12 cellular contexts compared by ENCODE assay signal in the genomic region with DNA sequence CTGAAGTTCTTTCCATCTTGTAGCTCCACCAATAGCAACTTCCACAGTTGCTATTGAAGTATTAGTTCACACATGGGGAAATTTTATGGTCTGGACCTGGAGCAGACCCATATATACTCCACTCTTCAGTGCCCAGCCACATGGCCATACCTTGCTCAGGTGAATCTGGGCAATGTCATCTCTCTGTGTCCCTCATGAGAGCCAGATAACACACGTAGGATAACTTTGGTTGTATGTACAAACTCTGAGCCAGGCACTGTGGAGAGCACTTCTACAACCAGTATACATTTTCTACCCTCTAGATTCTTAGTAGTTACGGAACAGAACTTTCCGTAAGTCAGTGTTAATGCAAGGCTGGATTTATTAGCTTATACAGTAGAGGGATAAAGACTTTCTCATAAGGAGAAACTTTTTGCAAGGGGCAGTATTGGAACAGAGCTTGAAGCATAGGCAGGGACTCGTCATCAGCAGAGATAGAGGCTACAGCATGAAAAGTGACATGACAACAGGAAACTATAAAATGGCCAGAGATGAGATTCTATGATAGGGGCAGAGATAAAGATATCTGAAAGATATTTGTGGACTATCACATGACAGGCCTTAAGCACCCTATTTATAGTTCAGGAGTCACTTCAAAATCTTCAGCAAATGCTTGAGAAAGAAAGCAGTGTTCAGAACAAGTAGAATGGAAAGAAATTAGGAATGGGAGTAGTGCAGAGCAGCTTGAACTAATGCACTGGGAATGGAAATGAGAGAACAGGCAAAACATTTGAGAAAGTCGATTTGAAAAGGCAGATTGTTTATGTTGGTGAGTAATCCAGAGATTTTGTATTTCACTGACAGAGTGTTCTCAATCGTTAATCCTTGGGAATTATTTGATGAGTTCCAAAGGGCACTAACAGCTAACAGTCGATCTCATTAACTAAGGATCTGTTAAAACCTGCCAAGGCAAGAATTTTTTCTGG.
DNase-seq lines count a peak whose midpoint lies in the region; ATAC-seq, FAIRE-seq and TF ChIP-seq lines count a peak whose summit lies in the region.
"Had no signal": no experiment of that assay in that cellular context is flagged by ENCODE, and none has a peak within 500 bp of the region (broad histone marks: within the 10 kb centered on the region; RNA-seq: fewer than 3 reads in every experiment).

No MANE protein-coding gene starts in this region.

- no peaks in the 10 kb centered on the region for H3K79me2 ChIP-seq in endothelial cell of umbilical vein (ENCODE audit: control insufficient read depth, insufficient read depth, low read length)

- H4K20me1 ChIP-seq in endothelial cell of umbilical vein (replicated peaks; ENCODE audit: control insufficient read depth, extremely low read depth, insufficient read depth, low read length): no peaks in the 10 kb centered on the region

- TF ChIP-seq CTCF in endothelial cell of umbilical vein (IDR thresholded peaks at IDR 0.05; ENCODE audit: extremely low read depth in 1 of 2, insufficient read depth in 1 of 2, low read depth in 1 of 2, low read length in 2 of 2): no peak
- TF ChIP-seq CTCF in right lobe of liver (IDR thresholded peaks at IDR 0.05): no peak

- dilution Hi-C loops in endothelial cell of umbilical vein (cut with MboI; ENCODE audit: extremely low pct_ligation_motif_present, low sequenced_read_pairs): no loop called here

- H3K9ac ChIP-seq in endothelial cell of umbilical vein (replicated peaks; ENCODE audit: extremely low read depth, insufficient read depth, low read length): no peak overlapping the region

- FAIRE-seq in endothelial cell of umbilical vein (lab: Jason Lieb, UNC): no peak
- no peak for FAIRE-seq in small intestine (lab: Jason Lieb, UNC)

- H3K4me2 ChIP-seq in endothelial cell of umbilical vein (ENCODE audit: insufficient read depth, low read length): no peak overlapping the region

- H3K4me3 ChIP-seq in endothelial cell of umbilical vein (replicated peaks in 1 of 3; ENCODE audit: insufficient read depth in 1 of 3, low read depth in 1 of 3, low read length in 3 of 3) (no peak overlapping the region), right lobe of liver (peak overlapping the region in 1 of 3 donors; percentile 1), small intestine (ENCODE audit: low read depth in 1 of 2, low read length in 2 of 2) (no peak overlapping the region)

- H3K9me3 ChIP-seq in endothelial cell of umbilical vein (replicated peaks; ENCODE audit: control insufficient read depth, insufficient read depth, low read length): no peaks in the 10 kb centered on the region
- no peaks in the 10 kb centered on the region for H3K9me3 ChIP-seq in right lobe of liver
- peaks cover 2% of the 10 kb centered on the region for H3K9me3 ChIP-seq in small intestine (ENCODE audit: control insufficient read depth, low read depth)

- TF ChIP-seq POLR2A in endothelial cell of umbilical vein (IDR thresholded peaks at IDR 0.05; ENCODE audit: low read depth, low read length) (no peak), right lobe of liver (IDR thresholded peaks at IDR 0.05) (no peak)

- POLR2A ChIA-PET in endothelial cell of umbilical vein (lab: Charles Lee): interaction anchor here (1.3 kb wide), 1 partner anchor 10 kb away, joined by 4 read pairs; no protein-coding TSS in a partner anchor

- 35% methylated on average over 7 of the region's 7 CpGs for whole genome bisulfite sequencing in right lobe of liver (ENCODE audit: insufficient coverage, low coverage, low lambda C conversion rate, missing lambda C conversion rate)
- WGBS in small intestine, 3 donors: 42 to 58% (median 48%) methylated on average over 7 of the region's 7 CpGs

- no peak overlapping the region for H2AFZ ChIP-seq in endothelial cell of umbilical vein (ENCODE audit: low read depth, low read length)

- H3K4me1 ChIP-seq in endothelial cell of umbilical vein (ENCODE audit: control insufficient read depth, extremely low read depth, insufficient read depth, low read length) (peaks cover 26% of the 10 kb centered on the region), right lobe of liver (peaks cover 0 to 34% (median 11%) of the 10 kb centered on the region in 4 donors), small intestine (ENCODE audit: control insufficient read depth in 2 of 2, insufficient read depth in 1 of 2, low read depth in 1 of 2, low read length in 1 of 2) (no peaks in the 10 kb centered on the region)

- peak; percentile 68 to 85 (median 78) for ATAC-seq in right lobe of liver
- ATAC-seq in HG02763 (IDR thresholded peaks at IDR 0.05; ENCODE audit: unreplicated experiment): no peak

- DNase-seq in LHCN-M2 (ENCODE audit: low read depth): peak; percentile 14
- peak; percentile 37 for DNase-seq in endothelial cell of umbilical vein (ENCODE audit: low read depth, low spot score)
- DNase-seq in right lobe of liver: no peak
- peak; percentile 72 for DNase-seq in superior temporal gyrus (ENCODE audit: extremely low spot score)
- no peak for DNase-seq in small intestine
- no peak for DNase-seq in NCI-H510A treated with DMSO at 0.1 percent for 48 hours (lab: John Stamatoyannopoulos, UW)
- DNase-seq in NCI-H524 treated with DMSO at 0.1 percent for 48 hours (lab: John Stamatoyannopoulos, UW): no peak
- DNase-seq: activated T-cell treated with anti-CD3 and anti-CD28 coated beads for 4 hours; cerebellar nuclear complex; NCI-H1048; stimulated activated CD8-positive, alpha-beta memory T cell treated with anti-CD3 and anti-CD28 coated beads, Interleukin-4, amount 100 ng/mL, for 48 hours had no signal

- CTCF ChIA-PET in endothelial cell of umbilical vein (lab: Charles Lee): interaction anchor here (0.8 to 0.9 kb wide), 2 partner anchors 21 to 33 kb away, joined by 3 read pairs; no protein-coding TSS in a partner anchor

- H3K9me1 ChIP-seq in endothelial cell of umbilical vein (replicated peaks; ENCODE audit: control insufficient read depth, extremely low read depth, insufficient read depth, low read length): peaks cover 3% of the 10 kb centered on the region

- H3K36me3 ChIP-seq in endothelial cell of umbilical vein (ENCODE audit: control insufficient read depth in 2 of 2, extremely low read depth in 1 of 2, insufficient read depth in 2 of 2, low read length in 2 of 2): no peaks in the 10 kb centered on the region
- no peaks in the 10 kb centered on the region for H3K36me3 ChIP-seq in right lobe of liver
- H3K36me3 ChIP-seq in small intestine (ENCODE audit: control insufficient read depth in 2 of 2, insufficient read depth in 2 of 2, low read length in 2 of 2): no peaks in the 10 kb centered on the region

- H3K27ac ChIP-seq in endothelial cell of umbilical vein (ENCODE audit: insufficient read depth, low read depth, low read length) (no peak overlapping the region), right lobe of liver (peak overlapping the region in 2 of 3 donors; percentile 47 to 68), small intestine (ENCODE audit: low read depth in 1 of 2, low read length in 1 of 2) (no peak overlapping the region)

- no peaks in the 10 kb centered on the region for H3K27me3 ChIP-seq in endothelial cell of umbilical vein (ENCODE audit: control insufficient read depth in 2 of 2, insufficient read depth in 2 of 2, low read length in 2 of 2)
- no peaks in the 10 kb centered on the region for H3K27me3 ChIP-seq in right lobe of liver
- no peaks in the 10 kb centered on the region for H3K27me3 ChIP-seq in small intestine (ENCODE audit: control insufficient read depth in 2 of 2, insufficient read depth in 2 of 2, low read length in 2 of 2)

- intact Hi-C loops in endothelial cell of umbilical vein (cut with micrococcal nuclease): loop anchor here (2.0 kb wide), 1 partner anchor 15 kb away; no protein-coding TSS in a partner anchor
- intact Hi-C loops in right lobe of liver (cut with DNase I): no loop called here

- BruUV-seq in endothelial cell of umbilical vein (replicated peaks; lab: Mats Ljungman, UMichigan): no TSS peak

TF ChIP-seq in endothelial cell of umbilical vein, 7 proteins besides CTCF, POLR2A, EP300 and RAD21:
- TF ChIP-seq GATA2 (IDR thresholded peaks at IDR 0.05; ENCODE audit: insufficient read depth, insufficient read length, low read depth, low read length): peak; percentile 34
- no peak for TF ChIP-seq MAX (IDR thresholded peaks at IDR 0.05; ENCODE audit: insufficient read depth, insufficient read length)
- no peak for TF ChIP-seq EZH2 (IDR thresholded peaks at IDR 0.05; ENCODE audit: borderline replicate concordance, low read depth, low read length, severe bottlenecking)
- no peak for TF ChIP-seq MYC (IDR thresholded peaks at IDR 0.05; ENCODE audit: low read depth, low read length)
TF ChIP-seq in endothelial cell of umbilical vein: peak in this region for 1.

Comparison
In these comparisons a context has a peak if more than half of its experiments do, and no peak if none do; other contexts are left out.
1. DNase-seq: peak in LHCN-M2 (single experiment), endothelial cell of umbilical vein (single experiment) and superior temporal gyrus (single experiment); none in right lobe of liver (0 of 3), small intestine (single experiment), NCI-H510A treated with DMSO at 0.1 percent for 48 hours (single experiment) and NCI-H524 treated with DMSO at 0.1 percent for 48 hours (single experiment).
2. H3K27ac ChIP-seq: peak in right lobe of liver (2 of 3); none in endothelial cell of umbilical vein (single experiment) and small intestine (0 of 2).